ENCODE assay signal across 20 cellular contexts in the genomic region with DNA sequence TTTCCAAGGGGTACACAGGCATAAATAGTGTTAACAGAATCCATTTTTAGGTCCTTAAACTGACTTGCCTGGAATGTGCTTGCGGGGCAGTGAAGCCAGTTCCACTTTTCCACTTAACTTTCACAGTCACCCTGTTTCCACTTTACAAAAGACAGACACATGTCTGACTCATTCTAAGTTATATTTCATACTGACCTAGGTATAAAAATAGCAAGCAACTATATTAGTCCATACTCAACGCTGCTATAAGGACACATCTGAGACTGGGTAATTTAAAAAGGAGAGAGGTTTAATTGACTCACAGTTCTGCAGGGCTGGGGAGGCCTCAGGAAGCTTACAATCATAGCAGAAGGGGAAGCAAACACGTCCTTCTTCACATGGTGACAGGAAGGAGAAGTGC.
DNase-seq lines count a peak whose midpoint lies in the region; ATAC-seq and TF ChIP-seq lines count a peak whose summit lies in the region.
"Had no signal": no experiment of that assay in that cellular context is flagged by ENCODE, and none has a peak within 500 bp of the region (broad histone marks: within the 10 kb centered on the region; RNA-seq: fewer than 3 reads in every experiment).

No MANE protein-coding gene starts in this region.

- no peak overlapping the region for H2AFZ ChIP-seq in SK-N-SH (ENCODE audit: low read depth)
- no peak overlapping the region for H2AFZ ChIP-seq in smooth muscle cell (ENCODE audit: low read depth)
- H2AFZ ChIP-seq: GM23338 had no signal

- CTCF ChIA-PET in SK-N-SH (lab: Yijun Ruan, JAX), result interaction anchor here (0.9 kb wide), 1 partner anchor 10 kb away, joined by 3 read pairs; no protein-coding TSS in a partner anchor
- CTCF ChIA-PET in CD8-positive, alpha-beta memory T cell (lab: Charles Lee), result no interaction called here

- H3K36me3 ChIP-seq in SK-N-SH (replicated peaks in 1 of 2; ENCODE audit: control insufficient read depth in 1 of 2, insufficient read depth in 2 of 2, low read length in 1 of 2) (no peaks in the 10 kb centered on the region), right atrium auricular region (no peaks in the 10 kb centered on the region), smooth muscle cell (ENCODE audit: low read depth) (peaks cover 4% of the 10 kb centered on the region)
- H3K36me3 ChIP-seq in CD8-positive, alpha-beta memory T cell (ENCODE audit: insufficient read depth, low read length), result no peaks in the 10 kb centered on the region
- H3K36me3 ChIP-seq: BLaER1, HAP-1 had no signal

- H3F3A ChIP-seq in SK-N-SH (replicated peaks; ENCODE audit: insufficient read depth), result no peaks in the 10 kb centered on the region
- H3F3A ChIP-seq in smooth muscle cell (ENCODE audit: low read depth), result peaks cover 7% of the 10 kb centered on the region

- DNase-seq in SK-N-SH, result no peak
- no peak for DNase-seq in Right ventricle myocardium superior
- no peak for DNase-seq in right atrium auricular region (ENCODE audit: low spot score)
- no peak for DNase-seq in smooth muscle cell (lab: John Stamatoyannopoulos, UW; ENCODE audit: unreplicated experiment)
- no peak for DNase-seq in NCI-H1417 treated with DMSO at 0.1 percent for 48 hours (lab: John Stamatoyannopoulos, UW)
- no peak for DNase-seq in CD8-positive, alpha-beta memory T cell
- DNase-seq: CD4-positive, CD25-positive, alpha-beta regulatory T cell; KG1; MG63; NCI-H1694; NCI-H2029 treated with DMSO at 0.1 percent for 48 hours; NCI-H2227 treated with DMSO at 0.1 percent for 48 hours; NCI-H526 treated with DMSO at 0.1 percent for 48 hours; SIG-M5 had no signal

- H3K4me1 Mint-ChIP-seq in CD8-positive, alpha-beta memory T cell, result no peaks in the 10 kb centered on the region
- H3K4me1 Mint-ChIP-seq: CD4-positive, CD25-positive, alpha-beta regulatory T cell; GM23338 had no signal

- H4K20me1 ChIP-seq in SK-N-SH (ENCODE audit: insufficient read depth), result no peaks in the 10 kb centered on the region
- H4K20me1 ChIP-seq in smooth muscle cell (ENCODE audit: low read depth), result no peaks in the 10 kb centered on the region
- H4K20me1 ChIP-seq: BLaER1 had no signal

- H3K4me3 ChIP-seq in SK-N-SH (ENCODE audit: low read depth in 2 of 2, low read length in 1 of 2) (no peak overlapping the region), right atrium auricular region (no peak overlapping the region), smooth muscle cell (no peak overlapping the region)
- H3K4me3 ChIP-seq in CD8-positive, alpha-beta memory T cell (ENCODE audit: low read length), result no peak overlapping the region
- H3K4me3 ChIP-seq: BLaER1, GM23338, HAP-1, MG63, SK-N-MC had no signal

- no peak for TF ChIP-seq CTCF in SK-N-SH (IDR thresholded peaks at IDR 0.05)
- TF ChIP-seq CTCF in right atrium auricular region (IDR thresholded peaks at IDR 0.05), result no peak
- TF ChIP-seq CTCF in smooth muscle cell (IDR thresholded peaks at IDR 0.05; ENCODE audit: borderline replicate concordance, insufficient read depth, poor library complexity, severe bottlenecking), result no peak

- intact Hi-C loops in Right ventricle myocardium superior (cut with DNase I), result no loop called here

- H3K79me2 ChIP-seq in SK-N-SH (ENCODE audit: insufficient read depth) (no peaks in the 10 kb centered on the region), smooth muscle cell (ENCODE audit: low read depth) (no peaks in the 10 kb centered on the region)

- H3K9me3 ChIP-seq in SK-N-SH (no peaks in the 10 kb centered on the region), right atrium auricular region (no peaks in the 10 kb centered on the region), smooth muscle cell (replicated peaks; ENCODE audit: low read depth) (no peaks in the 10 kb centered on the region)
- no peaks in the 10 kb centered on the region for H3K9me3 ChIP-seq in CD8-positive, alpha-beta memory T cell (ENCODE audit: low read length)
- H3K9me3 ChIP-seq: HAP-1, MG63 had no signal

- no peak for TF ChIP-seq RAD21 in SK-N-SH (IDR thresholded peaks at IDR 0.05; ENCODE audit: low read length)

- TF ChIP-seq EP300 in SK-N-SH (IDR thresholded peaks at IDR 0.05; ENCODE audit: borderline replicate concordance in 1 of 2, low read depth in 1 of 2, low read length in 1 of 2), result no peak

- H3K27ac Mint-ChIP-seq in CD8-positive, alpha-beta memory T cell, result no peak overlapping the region
- H3K27ac Mint-ChIP-seq: CD4-positive, CD25-positive, alpha-beta regulatory T cell; GM23338 had no signal

- H3K9me2 ChIP-seq in SK-N-SH, result no peaks in the 10 kb centered on the region

- no peaks in the 10 kb centered on the region for H3K9me3 Mint-ChIP-seq in CD8-positive, alpha-beta memory T cell

- H3K4me1 ChIP-seq in SK-N-SH (ENCODE audit: control insufficient read depth in 1 of 2, insufficient read depth in 2 of 2, low read depth in 1 of 2, low read length in 1 of 2) (no peaks in the 10 kb centered on the region; a peak in 1 of 4 replicates), right atrium auricular region (peaks cover 0 to 26% of the 10 kb centered on the region in 2 donors), smooth muscle cell (ENCODE audit: low read depth) (peaks cover 6% of the 10 kb centered on the region)
- no peaks in the 10 kb centered on the region for H3K4me1 ChIP-seq in CD8-positive, alpha-beta memory T cell (ENCODE audit: insufficient read depth, low read length)
- H3K4me1 ChIP-seq: BLaER1, HAP-1 had no signal

- POLR2A ChIA-PET in SK-N-SH (lab: Yijun Ruan, JAX), result no interaction called here
- POLR2A ChIA-PET in CD8-positive, alpha-beta memory T cell (lab: Charles Lee), result no interaction called here

- H3K27ac ChIP-seq in SK-N-SH (ENCODE audit: low read depth in 2 of 2, low read length in 1 of 2) (no peak overlapping the region), right atrium auricular region (peak overlapping the region; percentile 24 to 71), smooth muscle cell (ENCODE audit: low read depth) (peak overlapping the region; percentile 69)
- H3K27ac ChIP-seq in CD8-positive, alpha-beta memory T cell (ENCODE audit: low read depth, low read length), result no peak overlapping the region
- H3K27ac ChIP-seq: BLaER1, RWPE1, SK-N-MC had no signal

- H3K9ac ChIP-seq in SK-N-SH (no peak overlapping the region), smooth muscle cell (ENCODE audit: low read depth) (no peak overlapping the region)
- H3K9ac ChIP-seq: BLaER1 had no signal

- H3K27me3 ChIP-seq in SK-N-SH (ENCODE audit: insufficient read depth) (no peaks in the 10 kb centered on the region), right atrium auricular region (no peaks in the 10 kb centered on the region), smooth muscle cell (ENCODE audit: low read depth) (no peaks in the 10 kb centered on the region)
- no peaks in the 10 kb centered on the region for H3K27me3 ChIP-seq in CD8-positive, alpha-beta memory T cell (ENCODE audit: insufficient read depth, low read length, poor library complexity, severe bottlenecking)
- H3K27me3 ChIP-seq: BLaER1, MG63 had no signal

- H3K36me3 Mint-ChIP-seq in CD8-positive, alpha-beta memory T cell, result no peaks in the 10 kb centered on the region
- H3K36me3 Mint-ChIP-seq: CD4-positive, CD25-positive, alpha-beta regulatory T cell had no signal

- peak; percentile 50 for ATAC-seq in Right ventricle myocardium superior (ENCODE audit: poor library complexity)
- no peak for ATAC-seq in GM18519 (IDR thresholded peaks at IDR 0.05; ENCODE audit: low FRiP score, unreplicated experiment)
- ATAC-seq: GM23338 had no signal

- 50% methylated on average over 3 of the region's 3 CpGs for WGBS in SK-N-SH (ENCODE audit: low lambda C conversion rate)
- WGBS in smooth muscle cell (ENCODE audit: low lambda C conversion rate), result 62% methylated on average over 3 of the region's 3 CpGs

- H3K27me3 Mint-ChIP-seq in CD8-positive, alpha-beta memory T cell, result peaks cover 3 to 17% of the 10 kb centered on the region in 2 donors

- H3K4me3 Mint-ChIP-seq in CD8-positive, alpha-beta memory T cell, result no peak overlapping the region
- H3K4me3 Mint-ChIP-seq: CD4-positive, CD25-positive, alpha-beta regulatory T cell; GM23338 had no signal

- H3K4me2 ChIP-seq in SK-N-SH (no peak overlapping the region), smooth muscle cell (no peak overlapping the region)
- H3K4me2 ChIP-seq: BLaER1, GM23338 had no signal

TF ChIP-seq in SK-N-SH, 30 proteins besides CTCF, POLR2A, EP300 and RAD21:
- TF ChIP-seq RXRA (IDR thresholded peaks at IDR 0.05; ENCODE audit: borderline replicate concordance, low read depth) (no peak), TCF12 (IDR thresholded peaks at IDR 0.05) (peak; percentile 19; the same call in 1 of the 2 replicates), MEF2A (IDR thresholded peaks at IDR 0.05; ENCODE audit: borderline replicate concordance, low read depth) (no peak), GABPA (IDR thresholded peaks at IDR 0.05; ENCODE audit: low read depth) (no peak), FOXM1 (IDR thresholded peaks at IDR 0.05; ENCODE audit: low read depth) (no peak), SIN3A (IDR thresholded peaks at IDR 0.05; ENCODE audit: borderline replicate concordance, low read depth, low read length) (no peak), FOXJ3 (CRISPR knock-in tag; IDR thresholded peaks at IDR 0.05) (no peak), FOSL2 (IDR thresholded peaks at IDR 0.05; ENCODE audit: borderline replicate concordance, low read depth) (no peak), CHD2 (IDR thresholded peaks at IDR 0.05; ENCODE audit: low read length, partially characterized antibody) (no peak)

Comparison
In these comparisons a context has a peak if more than half of its experiments do, and no peak if none do; other contexts are left out.
1. H3K27ac ChIP-seq: peak in right atrium auricular region (2 of 2) and smooth muscle cell (single experiment); none in SK-N-SH (0 of 2) and CD8-positive, alpha-beta memory T cell (single experiment).